Comparison of ENCODE assay signal across 2 cellular contexts in genomic region chr18:2746274-2746673, GRCh38.
TF ChIP-seq lines count a peak whose summit lies in the region.

No MANE protein-coding gene starts in this region.

TF ChIP-seq in K562, 482 proteins besides CTCF, POLR2A, EP300 and RAD21 (continues in another document):
- TF ChIP-seq MLLT1 (IDR thresholded peaks at IDR 0.05) (no peak), TSHZ1 (CRISPR knock-in tag; IDR thresholded peaks at IDR 0.05) (no peak), ARID4B (CRISPR knock-in tag; IDR thresholded peaks at IDR 0.05) (no peak), HIVEP1 (CRISPR knock-in tag; IDR thresholded peaks at IDR 0.05) (no peak), BRD9 (IDR thresholded peaks at IDR 0.05; ENCODE audit: low read depth, partially characterized antibody) (no peak), ZNF583 (CRISPR knock-in tag; IDR thresholded peaks at IDR 0.05) (no peak), U2AF2 (optimal IDR thresholded peaks at IDR 0.05; ENCODE audit: low read depth, low read length) (no peak), ZNF76 (CRISPR knock-in tag; IDR thresholded peaks at IDR 0.05; ENCODE audit: borderline replicate concordance) (no peak), HDAC2 (IDR thresholded peaks at IDR 0.05) (no peak), ZNF316 (IDR thresholded peaks at IDR 0.05) (peak; percentile 74; the same call in 1 of the 2 replicates), HNRNPL (IDR thresholded peaks at IDR 0.05; ENCODE audit: low read depth, low read length) (no peak), C11orf30 (IDR thresholded peaks at IDR 0.05; ENCODE audit: low read depth) (peak; percentile 50), ZBTB11 (CRISPR knock-in tag; IDR thresholded peaks at IDR 0.05) (no peak), IRF2 (CRISPR knock-in tag; IDR thresholded peaks at IDR 0.05) (no peak)

TF ChIP-seq in WTC11, 78 proteins besides CTCF, POLR2A, EP300 and RAD21 (continued from another document):
- TF ChIP-seq USF1 (CRISPR knock-in tag; IDR thresholded peaks at IDR 0.05) (no peak), IRF1 (CRISPR knock-in tag; IDR thresholded peaks at IDR 0.05) (no peak), ZMAT4 (CRISPR knock-in tag; IDR thresholded peaks at IDR 0.05) (no peak), AFF4 (CRISPR knock-in tag; IDR thresholded peaks at IDR 0.05; ENCODE audit: borderline replicate concordance) (no peak), ZNF425 (CRISPR knock-in tag; conservative IDR thresholded peaks at IDR 0.05) (no peak), STAT6 (CRISPR knock-in tag; conservative IDR thresholded peaks at IDR 0.05; ENCODE audit: low read depth) (no peak), TEAD1 (CRISPR knock-in tag; IDR thresholded peaks at IDR 0.05) (no peak), MLX (CRISPR knock-in tag; IDR thresholded peaks at IDR 0.05) (no peak), HMGA2 (CRISPR knock-in tag; IDR thresholded peaks at IDR 0.05) (no peak), GTF2I (CRISPR knock-in tag; conservative IDR thresholded peaks at IDR 0.05) (no peak)
